11 cellular contexts compared by ENCODE assay signal in genomic region chr2:196167666-196168065, GRCh38. TPM values are rescaled to one million over a fixed set of nuclear protein-coding genes. Genes with fewer than 3 reads are reported as not detected.
DNase-seq lines count a peak whose midpoint lies in the region; ATAC-seq and TF ChIP-seq lines count a peak whose summit lies in the region.
"Had no signal": no experiment of that assay in that cellular context is flagged by ENCODE, and none has a peak within 500 bp of the region (broad histone marks: within the 10 kb centered on the region; RNA-seq: fewer than 3 reads in every experiment).

No MANE protein-coding gene starts in this region.

- H3K27ac Mint-ChIP-seq in activated naive CD8-positive, alpha-beta T cell treated with anti-CD3 and anti-CD28 coated beads, Interleukin-2, amount 10 ng/mL, durations not matched to agents 7 days and 5 days: peak overlapping the region; percentile 99

- peak overlapping the region; percentile 96 to 100 (median 99) for H3K27ac ChIP-seq in BLaER1 treated with 17β-estradiol and CSF1 and Interleukin-3, amounts not matched to agents 10 nM and 100 nM
- H3K27ac ChIP-seq in HL-60 (replicated peaks) (peak overlapping the region; percentile 95), mesendoderm (ENCODE audit: low read depth, low read length) (no peak overlapping the region)

- H3K9me3 ChIP-seq in BLaER1 treated with 17β-estradiol and CSF1 and Interleukin-3, amounts not matched to agents 10 nM and 100 nM (replicated peaks in 1 of 11): peaks cover 0 to 4% (median 0%) of the 10 kb centered on the region in 11 experiments; a peak in 4 of 22 replicates

- H3K36me3 Mint-ChIP-seq in activated naive CD8-positive, alpha-beta T cell treated with anti-CD3 and anti-CD28 coated beads, Interleukin-2, amount 10 ng/mL, durations not matched to agents 7 days and 5 days: peaks cover 71% of the 10 kb centered on the region

- no peak overlapping the region for H2AK5ac ChIP-seq in mesendoderm (ENCODE audit: low read length)

- no peak overlapping the region for H3K23ac ChIP-seq in mesendoderm (ENCODE audit: low read length)

- no peak overlapping the region for H4K5ac ChIP-seq in mesendoderm (ENCODE audit: low read length)

- H3K9me3 Mint-ChIP-seq in activated naive CD8-positive, alpha-beta T cell treated with anti-CD3 and anti-CD28 coated beads, Interleukin-2, amount 10 ng/mL, durations not matched to agents 7 days and 5 days: no peaks in the 10 kb centered on the region

- H3K4ac ChIP-seq in mesendoderm (ENCODE audit: low read depth, low read length): no peak overlapping the region

- H3K27me3 ChIP-seq in BLaER1 treated with 17β-estradiol and CSF1 and Interleukin-3, amounts not matched to agents 10 nM and 100 nM: no peaks in the 10 kb centered on the region
- H3K27me3 ChIP-seq in HL-60 (ENCODE audit: insufficient read depth, poor library complexity, severe bottlenecking) (no peaks in the 10 kb centered on the region), mesendoderm (ENCODE audit: insufficient read depth, low read length, poor library complexity) (no peaks in the 10 kb centered on the region)

- peaks cover 38 to 63% (median 58%) of the 10 kb centered on the region in 10 experiments for H3K4me1 ChIP-seq in BLaER1 treated with 17β-estradiol and CSF1 and Interleukin-3, amounts not matched to agents 10 nM and 100 nM
- H3K4me1 ChIP-seq in mesendoderm (ENCODE audit: control insufficient read depth, low read depth, low read length): peaks cover 2% of the 10 kb centered on the region

- POLR2A ChIA-PET in activated naive CD8-positive, alpha-beta T cell treated with anti-CD3 and anti-CD28 coated beads, Interleukin-2, amount 10 ng/mL, durations not matched to agents 7 days and 5 days (lab: Charles Lee): interaction anchor here (1.2 to 12.2 kb wide), 14 partner anchors 5 to 510 kb away, joined by 4 to 339 read pairs (median 14); partner anchors contain the start of gene STK17B

- H3K27me3 Mint-ChIP-seq in activated naive CD8-positive, alpha-beta T cell treated with anti-CD3 and anti-CD28 coated beads, Interleukin-2, amount 10 ng/mL, durations not matched to agents 7 days and 5 days: no peaks in the 10 kb centered on the region

- H2BK5ac ChIP-seq in mesendoderm (ENCODE audit: low read length): no peak overlapping the region

- no peak for ATAC-seq in activated naive CD8-positive, alpha-beta T cell treated with anti-CD3 and anti-CD28 coated beads, Interleukin-2, amount 10 ng/mL, durations not matched to agents 7 days and 5 days (ENCODE audit: low read depth)

- H3K56ac ChIP-seq in mesendoderm (ENCODE audit: low read length): no peak overlapping the region

- peaks cover 26% of the 10 kb centered on the region for H3K4me1 Mint-ChIP-seq in activated naive CD8-positive, alpha-beta T cell treated with anti-CD3 and anti-CD28 coated beads, Interleukin-2, amount 10 ng/mL, durations not matched to agents 7 days and 5 days

- H2BK120ac ChIP-seq in mesendoderm (ENCODE audit: low read depth, low read length): no peak overlapping the region

- no peak for DNase-seq in HL-60 (ENCODE audit: low read depth in 1 of 2, low spot score in 1 of 2)
- no peak for DNase-seq in activated naive CD8-positive, alpha-beta T cell treated with anti-CD3 and anti-CD28 coated beads, Interleukin-2, amount 10 ng/mL, durations not matched to agents 7 days and 5 days
- DNase-seq in mesendoderm: peak; percentile 79
- no peak for DNase-seq in activated effector memory CD4-positive, alpha-beta T cell treated with anti-CD3 and anti-CD28 coated beads, Interleukin-2, amount 50 U/mL, for 16 hours
- DNase-seq in mesenteric fat pad (ENCODE audit: low spot score): no peak
- no peak for DNase-seq in NCI-H1694 treated with DMSO at 0.1 percent for 48 hours (lab: John Stamatoyannopoulos, UW)
- no peak for DNase-seq in DMS 273 (lab: John Stamatoyannopoulos, UW; ENCODE audit: unreplicated experiment)
- DNase-seq: cortex of kidney, NCI-H1092 treated with DMSO at 0.1 percent for 48 hours had no signal

- H4K8ac ChIP-seq in mesendoderm (ENCODE audit: low read depth, low read length): no peak overlapping the region

- no CpG with 5 or more reads among the region's 2 CpGs for WGBS in mesendoderm (ENCODE audit: extremely low coverage, insufficient coverage, low lambda C conversion rate)

- peak overlapping the region; percentile 98 for H3K4me3 Mint-ChIP-seq in activated naive CD8-positive, alpha-beta T cell treated with anti-CD3 and anti-CD28 coated beads, Interleukin-2, amount 10 ng/mL, durations not matched to agents 7 days and 5 days

- H3K79me1 ChIP-seq in mesendoderm (ENCODE audit: low read length): peaks cover 13% of the 10 kb centered on the region

- no peak for TF ChIP-seq CTCF in HL-60 (IDR thresholded peaks at IDR 0.05; ENCODE audit: insufficient read depth, low read length)

- H3K36me3 ChIP-seq in BLaER1 treated with 17β-estradiol and CSF1 and Interleukin-3, amounts not matched to agents 10 nM and 100 nM: peaks cover 34 to 73% (median 41%) of the 10 kb centered on the region in 11 experiments
- no peaks in the 10 kb centered on the region for H3K36me3 ChIP-seq in mesendoderm (ENCODE audit: control insufficient read depth, insufficient read depth, low read length)

- H3K9ac ChIP-seq in BLaER1 treated with 17β-estradiol and CSF1 and Interleukin-3, amounts not matched to agents 10 nM and 100 nM: peak overlapping the region; percentile 98 to 100 (median 99)
- H3K9ac ChIP-seq in mesendoderm (ENCODE audit: low read length): no peak overlapping the region

- no peak overlapping the region for H3K18ac ChIP-seq in mesendoderm (ENCODE audit: low read length)

- H2BK15ac ChIP-seq in mesendoderm (replicated peaks; ENCODE audit: low read depth): no peak overlapping the region

- H3K4me3 ChIP-seq in BLaER1 treated with 17β-estradiol and CSF1 and Interleukin-3, amounts not matched to agents 10 nM and 100 nM: peak overlapping the region; percentile 93 to 99 (median 97)
- H3K4me3 ChIP-seq in HL-60 (replicated peaks; ENCODE audit: insufficient read depth, low read length): peak overlapping the region; percentile 66
- H3K4me3 ChIP-seq in mesendoderm (ENCODE audit: low read length): no peak overlapping the region
- H3K4me3 ChIP-seq: lung had no signal

- peak overlapping the region; percentile 80 to 96 (median 93) for H3K4me2 ChIP-seq in BLaER1 treated with 17β-estradiol and CSF1 and Interleukin-3, amounts not matched to agents 10 nM and 100 nM
- H3K4me2 ChIP-seq in mesendoderm (ENCODE audit: low read length): no peak overlapping the region

- H4K20me1 ChIP-seq in BLaER1 treated with 17β-estradiol and CSF1 and Interleukin-3, amounts not matched to agents 10 nM and 100 nM: peaks cover 56 to 87% (median 74%) of the 10 kb centered on the region in 11 experiments

- peaks cover 29% of the 10 kb centered on the region for H3K79me2 ChIP-seq in mesendoderm (ENCODE audit: control insufficient read depth, insufficient read depth, low read length)

RNA-seq across cellular contexts. Expression of gene STK17B, which starts 3.7 kb away (rescaled TPM):
- 100 to 1,000 TPM; 476 to 483 TPM for total RNA-seq in activated naive CD8-positive, alpha-beta T cell treated with anti-CD3 and anti-CD28 coated beads, Interleukin-2, amount 10 ng/mL, durations not matched to agents 7 days and 5 days
- 5.2 TPM for polyA plus RNA-seq in mesendoderm (2013, experiment 1 of 2)
- 5.8 TPM for polyA plus RNA-seq in mesendoderm (2013, experiment 2 of 2)
- total RNA-seq in mesenteric fat pad: 67.7 TPM
